Comparison of ENCODE assay signal across 21 cellular contexts in genomic region chr11:91158297-91158696, GRCh38.
"Had no signal": no experiment of that assay in that cellular context is flagged by ENCODE, and none has a peak within 500 bp of the region (broad histone marks: within the 10 kb centered on the region; RNA-seq: fewer than 3 reads in every experiment).

No MANE protein-coding gene starts in this region.

- ATAC-seq: esophagus mucosa; heart left ventricle; left colon; left ventricle myocardium superior; naive thymus-derived CD4-positive, alpha-beta T cell; psoas muscle; sciatic nerve; stimulated activated naive B cell treated with anti-CD40 and anti-IgM and Interleukin-4, amounts not matched to agents 10 μg/mL and 1 μg/mL and 100 μg/mL, for 72 hours; stimulated activated naive CD8-positive, alpha-beta T cell treated with anti-CD3 and anti-CD28 coated beads, Interleukin-15, amount 100 ng/mL, for 72 hours had no signal

- DNase-seq: cortex of kidney; dorsolateral prefrontal cortex; effector CD8-positive, alpha-beta T cell; heart left ventricle; hippocampal formation; left colon; left ventricle myocardium superior; naive thymus-derived CD4-positive, alpha-beta T cell; nephron progenitor cell; psoas muscle; retina; stimulated activated CD4-positive, alpha-beta T cell treated with anti-CD3 and anti-CD28 coated beads, Interleukin-2, amount 100 ng/mL, for 24 hours; stimulated activated CD4-positive, alpha-beta T cell treated with anti-CD3 and anti-CD28 coated beads, Interleukin-4, amount 100 ng/mL, for 4 hours; stimulated activated naive B cell treated with anti-CD40 and anti-IgM and Interleukin-4, amounts not matched to agents 10 μg/mL and 1 μg/mL and 100 μg/mL, for 72 hours; stimulated activated naive CD8-positive, alpha-beta T cell treated with anti-CD3 and anti-CD28 coated beads, Interleukin-15, amount 100 ng/mL, for 72 hours; transverse colon had no signal

- H3K9me3 ChIP-seq: neutrophil, psoas muscle, thoracic aorta had no signal

- H3K4me3 ChIP-seq: dorsolateral prefrontal cortex, heart left ventricle, lung, psoas muscle, thoracic aorta, transverse colon had no signal

- H3K4me1 ChIP-seq: psoas muscle, transverse colon had no signal

- H3K27ac ChIP-seq: dorsolateral prefrontal cortex, heart left ventricle, neutrophil, psoas muscle, thoracic aorta, transverse colon had no signal

- H3K27me3 ChIP-seq: dorsolateral prefrontal cortex, heart left ventricle, neutrophil, transverse colon had no signal

- H3K36me3 ChIP-seq: heart left ventricle, neutrophil, thoracic aorta, transverse colon had no signal
